Comparison of ENCODE assay signal across 11 cellular contexts in the genomic region with DNA sequence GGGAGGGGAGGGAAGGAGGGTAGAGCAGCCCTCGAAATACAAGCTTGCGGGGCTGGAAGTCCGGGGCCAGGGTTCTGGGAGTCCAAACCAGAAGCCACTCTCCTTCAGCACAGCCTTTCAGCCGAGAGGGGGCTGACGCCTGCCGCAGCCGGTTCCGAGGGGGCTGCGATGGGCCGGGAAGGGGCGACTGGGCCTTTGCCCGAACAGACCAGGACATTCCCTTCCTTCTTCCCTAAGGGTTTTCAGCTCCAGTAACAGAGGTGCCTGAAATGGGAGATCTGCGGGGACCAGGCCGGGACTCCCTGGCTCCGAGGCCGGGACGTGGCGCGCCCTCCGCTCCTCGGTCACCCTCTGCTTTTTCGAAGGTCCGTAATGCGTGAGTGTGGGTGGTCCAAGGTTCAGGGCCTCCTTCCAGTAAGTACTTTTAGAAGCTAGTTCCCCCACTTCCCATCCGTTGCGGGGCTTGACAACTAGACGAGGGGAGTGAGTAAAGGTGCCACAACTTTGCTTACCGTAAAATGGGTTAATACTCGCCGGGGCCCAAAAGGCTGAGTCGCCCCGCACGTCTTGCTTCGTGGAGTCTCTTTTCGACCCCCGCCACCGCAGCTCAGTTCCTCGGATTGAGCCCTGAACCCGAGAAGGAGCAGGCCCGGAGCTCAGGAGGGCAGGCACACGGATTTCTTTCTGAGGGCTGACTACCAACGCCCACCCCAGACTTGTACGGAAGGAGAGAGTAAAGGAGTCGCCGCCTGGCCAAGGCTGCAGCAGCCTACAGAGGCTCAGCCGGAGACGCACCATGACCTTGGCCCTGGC. TPM values are rescaled to one million over a fixed set of nuclear protein-coding genes. Genes with fewer than 3 reads are reported as not detected.
DNase-seq lines count a peak whose midpoint lies in the region; ATAC-seq and TF ChIP-seq lines count a peak whose summit lies in the region.
"Had no signal": no experiment of that assay in that cellular context is flagged by ENCODE, and none has a peak within 500 bp of the region (broad histone marks: within the 10 kb centered on the region; RNA-seq: fewer than 3 reads in every experiment).

No MANE protein-coding gene starts in this region.

- TF ChIP-seq EP300 in sigmoid colon (IDR thresholded peaks at IDR 0.05) (no peak), transverse colon (IDR thresholded peaks at IDR 0.05; ENCODE audit: low read depth) (no peak)

- no peak for TF ChIP-seq POLR2A in esophagus squamous epithelium (IDR thresholded peaks at IDR 0.05)
- no peak for TF ChIP-seq POLR2A in sigmoid colon (IDR thresholded peaks at IDR 0.05)
- no peak for TF ChIP-seq POLR2A in transverse colon (IDR thresholded peaks at IDR 0.05)

- H3K27me3 ChIP-seq in RWPE2 (ENCODE audit: insufficient read depth, poor library complexity, severe bottlenecking) (peaks cover 99% of the 10 kb centered on the region), esophagus squamous epithelium (peaks cover 37 to 100% (median 54%) of the 10 kb centered on the region in 4 donors), psoas muscle (ENCODE audit: insufficient read depth in 3 of 3, low read length in 2 of 3) (peaks cover 7 to 98% (median 41%) of the 10 kb centered on the region in 3 donors), sigmoid colon (peaks cover 68 to 97% (median 76%) of the 10 kb centered on the region in 3 donors), transverse colon (peaks cover 99% of the 10 kb centered on the region)

- 8 to 29% methylated on average over 17 to 27 of the region's 47 CpGs for WGBS in esophagus squamous epithelium, 2 donors
- 4 to 8% (median 6%) methylated on average over 45 to 47 of the region's 47 CpGs for WGBS in psoas muscle, 3 donors
- WGBS in sigmoid colon, 2 donors, result 7 to 9% methylated on average over 47 of the region's 47 CpGs
- 16% methylated on average over 41 of the region's 47 CpGs; no CpG with 5 or more reads in 1 of the 2 donors for WGBS in transverse colon (ENCODE audit: low coverage in 1 of 2), 2 donors

- no peaks in the 10 kb centered on the region for H3K4me1 ChIP-seq in RWPE2 (ENCODE audit: insufficient read depth, poor library complexity, severe bottlenecking)
- H3K4me1 ChIP-seq in esophagus squamous epithelium, result peaks cover 19 to 60% (median 22%) of the 10 kb centered on the region in 3 donors
- peaks cover 24% of the 10 kb centered on the region for H3K4me1 ChIP-seq in psoas muscle
- peaks cover 0 to 50% (median 46%) of the 10 kb centered on the region in 4 donors for H3K4me1 ChIP-seq in sigmoid colon
- H3K4me1 ChIP-seq in transverse colon, result peaks cover 9 to 46% (median 25%) of the 10 kb centered on the region in 4 donors

- in situ Hi-C loops in GM13977 (cut with MboI; ENCODE audit: low pct_unique_long_range_greater_than_20kb, low sequenced_read_pairs, unreplicated experiment) (no loop called here), transverse colon (cut with MboI; ENCODE audit: low pct_ligation_motif_present in 1 of 4, low pct_unique_long_range_greater_than_20kb in 1 of 4, low sequenced_read_pairs in 3 of 4) (no loop called here)

- H3K4me3 ChIP-seq in RWPE2 (ENCODE audit: severe bottlenecking) (no peak overlapping the region), esophagus squamous epithelium (peak overlapping the region in 3 of 4 donors; percentile 3 to 47 (median 32)), psoas muscle (peak overlapping the region; percentile 56), sigmoid colon (peak overlapping the region in 2 of 4 donors; percentile 6 to 28), transverse colon (peak overlapping the region in 2 of 4 donors; percentile 8 to 38)
- H3K4me3 ChIP-seq: ovary had no signal

- ATAC-seq in RWPE2 (ENCODE audit: low read depth) (peak; percentile 42; the same call in 1 of the 3 replicates), psoas muscle (no peak)

- H3K36me3 ChIP-seq in RWPE2 (ENCODE audit: low read depth), result no peaks in the 10 kb centered on the region
- no peaks in the 10 kb centered on the region for H3K36me3 ChIP-seq in esophagus squamous epithelium
- no peaks in the 10 kb centered on the region for H3K36me3 ChIP-seq in psoas muscle (ENCODE audit: insufficient read depth in 1 of 2, low read depth in 1 of 2)
- H3K36me3 ChIP-seq in sigmoid colon, result no peaks in the 10 kb centered on the region
- H3K36me3 ChIP-seq in transverse colon, result no peaks in the 10 kb centered on the region
- H3K36me3 ChIP-seq: ovary had no signal

- intact Hi-C loops in esophagus squamous epithelium (cut with DNase I) (no loop called here), psoas muscle (cut with DNase I) (no loop called here), sigmoid colon (cut with DNase I) (no loop called here), transverse colon (cut with DNase I; ENCODE audit: low total_unique reads) (no loop called here)

- H3K27ac ChIP-seq in RWPE2 (ENCODE audit: poor library complexity, severe bottlenecking), result no peak overlapping the region
- H3K27ac ChIP-seq in esophagus squamous epithelium, result no peak overlapping the region
- H3K27ac ChIP-seq in psoas muscle, result no peak overlapping the region
- no peak overlapping the region for H3K27ac ChIP-seq in sigmoid colon
- no peak overlapping the region for H3K27ac ChIP-seq in transverse colon
- H3K27ac ChIP-seq: ovary had no signal

- DNase-seq in GM13977 (ENCODE audit: low spot score), result peak; percentile 29
- DNase-seq in RWPE2 (ENCODE audit: low spot score), result no peak
- no peak for DNase-seq in esophagus squamous epithelium (lab: John Stamatoyannopoulos, UW)
- no peak for DNase-seq in psoas muscle
- DNase-seq in HEK293T (ENCODE audit: extremely low spot score), result no peak
- no peak for DNase-seq in sigmoid colon
- no peak for DNase-seq in transverse colon
- DNase-seq: NCI-H2029, ovary, SW 1271 had no signal

- H3K9me3 ChIP-seq in RWPE2 (ENCODE audit: severe bottlenecking) (no peaks in the 10 kb centered on the region), esophagus squamous epithelium (no peaks in the 10 kb centered on the region), psoas muscle (no peaks in the 10 kb centered on the region), sigmoid colon (no peaks in the 10 kb centered on the region), transverse colon (no peaks in the 10 kb centered on the region)
- H3K9me3 ChIP-seq: ovary had no signal

- TF ChIP-seq CTCF in GM13977 (IDR thresholded peaks at IDR 0.05; ENCODE audit: extremely low read depth, insufficient read depth, missing control alignments), result no peak
- TF ChIP-seq CTCF in RWPE2 (IDR thresholded peaks at IDR 0.05; ENCODE audit: poor library complexity, severe bottlenecking), result no peak
- no peak for TF ChIP-seq CTCF in esophagus squamous epithelium (IDR thresholded peaks at IDR 0.05)
- no peak for TF ChIP-seq CTCF in psoas muscle (IDR thresholded peaks at IDR 0.05)
- TF ChIP-seq CTCF in sigmoid colon (IDR thresholded peaks at IDR 0.05), result no peak
- no peak for TF ChIP-seq CTCF in transverse colon (IDR thresholded peaks at IDR 0.05)

- CTCF ChIA-PET in HEK293T (lab: Yijun Ruan, JAX), result interaction anchor here (0.9 kb wide), 1 partner anchor 18 kb away, joined by 4 read pairs; no protein-coding TSS in a partner anchor

- POLR2A ChIA-PET in HEK293T (lab: Yijun Ruan, JAX), result no interaction called here

TF ChIP-seq in HEK293T, 16 proteins besides CTCF, POLR2A, EP300 and RAD21:
- TF ChIP-seq L3MBTL2 (conservative IDR thresholded peaks at IDR 0.05), result no peak
- TF ChIP-seq SUZ12 (IDR thresholded peaks at IDR 0.05), result no peak
- TF ChIP-seq ELF4 (IDR thresholded peaks at IDR 0.05), result no peak
- no peak for TF ChIP-seq SP1 (IDR thresholded peaks at IDR 0.05)
- no peak for TF ChIP-seq NFRKB (IDR thresholded peaks at IDR 0.05)
- TF ChIP-seq HDGF (IDR thresholded peaks at IDR 0.05; ENCODE audit: borderline replicate concordance), result no peak
- TF ChIP-seq BHLHE40 (IDR thresholded peaks at IDR 0.05; ENCODE audit: borderline replicate concordance), result no peak
- no peak for TF ChIP-seq FOXA1 (IDR thresholded peaks at IDR 0.05)
- no peak for TF ChIP-seq CTBP1 (IDR thresholded peaks at IDR 0.05; ENCODE audit: borderline replicate concordance)
- TF ChIP-seq FOXK2 (IDR thresholded peaks at IDR 0.05), result no peak
- TF ChIP-seq ZNF384 (IDR thresholded peaks at IDR 0.05), result no peak
- no peak for TF ChIP-seq TARDBP (IDR thresholded peaks at IDR 0.05)
- TF ChIP-seq FOXM1 (IDR thresholded peaks at IDR 0.05; ENCODE audit: borderline replicate concordance), result no peak
- no peak for TF ChIP-seq LEF1 (IDR thresholded peaks at IDR 0.05; ENCODE audit: borderline replicate concordance)

RNA-seq across cellular contexts. Expression of a gene that starts 2.9 kb away (rescaled TPM):
- total RNA-seq in esophagus squamous epithelium (not detected), psoas muscle (not detected), sigmoid colon (not detected), transverse colon (not detected)
- polyA plus RNA-seq in psoas muscle (not detected), sigmoid colon (not detected)
- total RNA-seq: frontal cortex, ovary had no signal
- polyA plus RNA-seq: ovary had no signal
